ENCODE assay signal across 17 cellular contexts in genomic region chr7:126699707-126700106, GRCh38.
DNase-seq lines count a peak whose midpoint lies in the region; ATAC-seq and TF ChIP-seq lines count a peak whose summit lies in the region.
"Had no signal": no experiment of that assay in that cellular context is flagged by ENCODE, and none has a peak within 500 bp of the region (broad histone marks: within the 10 kb centered on the region; RNA-seq: fewer than 3 reads in every experiment).

No MANE protein-coding gene starts in this region.

- peaks cover 0 to 1% (median 0%) of the 10 kb centered on the region in 5 experiments for H3K9me3 Mint-ChIP-seq in brain

- H3K4me1 Mint-ChIP-seq in brain = peaks cover 54% of the 10 kb centered on the region

- peak overlapping the region; percentile 75 for H3K4me2 ChIP-seq in DOHH2 (ENCODE audit: low read length)

- H3F3A ChIP-seq in DOHH2 (ENCODE audit: control insufficient read depth, insufficient read depth) = peaks cover 9% of the 10 kb centered on the region; the same call in 1 of the 2 replicates

- peak overlapping the region in 3 of 5 experiments; percentile 2 to 62 (median 27) for H3K27ac Mint-ChIP-seq in brain
- H3K27ac Mint-ChIP-seq: activated CD4-positive, alpha-beta T cell treated with anti-CD3 and anti-CD28 coated beads for 36 hours; activated naive CD4-positive, alpha-beta T cell treated with anti-CD3 and anti-CD28 coated beads for 36 hours had no signal

- H3K9me2 ChIP-seq in DOHH2 (replicated peaks; ENCODE audit: control insufficient read depth, low read length) = no peaks in the 10 kb centered on the region

- H3K4me1 ChIP-seq in DOHH2 (ENCODE audit: control insufficient read depth, low read length) = peaks cover 74% of the 10 kb centered on the region
- H3K4me1 ChIP-seq: breast epithelium had no signal

- no peaks in the 10 kb centered on the region; the same call in 1 of the 2 replicates for H3K9me3 ChIP-seq in DOHH2 (ENCODE audit: control insufficient read depth, insufficient read depth, low read length)
- H3K9me3 ChIP-seq: breast epithelium, heart right ventricle, neutrophil had no signal

- TF ChIP-seq CTCF in DOHH2 (IDR thresholded peaks at IDR 0.05; ENCODE audit: low read depth, low read length, poor library complexity, severe bottlenecking) (peak; percentile 45), brain (conservative IDR thresholded peaks at IDR 0.05) (no peak)

- H4K20me1 ChIP-seq in DOHH2 (ENCODE audit: control insufficient read depth, insufficient read depth, low read depth, low read length) = no peaks in the 10 kb centered on the region

- H3K27ac ChIP-seq in DOHH2 (ENCODE audit: low read depth, low read length) = peak overlapping the region; percentile 61
- H3K27ac ChIP-seq: breast epithelium, heart right ventricle, neutrophil had no signal

- H3K36me3 Mint-ChIP-seq in brain = no peaks in the 10 kb centered on the region

- no peaks in the 10 kb centered on the region for H3K27me3 Mint-ChIP-seq in brain

- peak; percentile 12 for ATAC-seq in GM18861 (IDR thresholded peaks at IDR 0.05; ENCODE audit: unreplicated experiment)
- no peak for ATAC-seq in HG03139 (IDR thresholded peaks at IDR 0.05; ENCODE audit: unreplicated experiment)
- ATAC-seq in HG02884 (IDR thresholded peaks at IDR 0.05; ENCODE audit: unreplicated experiment) = no peak
- ATAC-seq: activated CD4-positive, alpha-beta T cell treated with anti-CD3 and anti-CD28 coated beads for 36 hours; heart right ventricle; right cardiac atrium had no signal

- no peaks in the 10 kb centered on the region for H3K79me2 ChIP-seq in DOHH2 (ENCODE audit: control insufficient read depth, low read length)

- H3K36me3 ChIP-seq in DOHH2 (ENCODE audit: control insufficient read depth, low read length) = no peaks in the 10 kb centered on the region
- H3K36me3 ChIP-seq: breast epithelium, heart right ventricle, neutrophil had no signal

- DNase-seq in NCI-H460 (ENCODE audit: extremely low read depth, low read depth) = peak; percentile 6
- no peak for DNase-seq in NCI-H2081 (lab: John Stamatoyannopoulos, UW)
- DNase-seq in NCI-H1105 treated with DMSO at 0.1 percent for 48 hours (lab: John Stamatoyannopoulos, UW) = no peak
- DNase-seq: activated CD4-positive, alpha-beta T cell treated with anti-CD3 and anti-CD28 coated beads for 36 hours; activated CD8-positive, alpha-beta memory T cell treated with anti-CD3 and anti-CD28 coated beads, Interleukin-2, amount 50 U/mL, for 4 hours; activated naive CD4-positive, alpha-beta T cell treated with anti-CD3 and anti-CD28 coated beads for 36 hours; heart right ventricle; midbrain; NCI-H146; right cardiac atrium had no signal

- H3K27me3 ChIP-seq in DOHH2 (ENCODE audit: control insufficient read depth, low read length) = no peaks in the 10 kb centered on the region
- H3K27me3 ChIP-seq: breast epithelium, heart right ventricle, neutrophil had no signal

- H3K4me3 ChIP-seq in DOHH2 (ENCODE audit: low read length) = peak overlapping the region; percentile 54
- H3K4me3 ChIP-seq: breast epithelium, heart right ventricle had no signal

- peak overlapping the region in 1 of 5 experiments; percentile 17 for H3K4me3 Mint-ChIP-seq in brain
- H3K4me3 Mint-ChIP-seq: activated CD4-positive, alpha-beta T cell treated with anti-CD3 and anti-CD28 coated beads for 36 hours; activated naive CD4-positive, alpha-beta T cell treated with anti-CD3 and anti-CD28 coated beads for 36 hours had no signal
